8 cellular contexts compared by ENCODE assay signal in genomic region chr2:196592912-196593881, GRCh38. TPM values are rescaled to one million over a fixed set of nuclear protein-coding genes. Genes with fewer than 3 reads are reported as not detected.
DNase-seq lines count a peak whose midpoint lies in the region; ATAC-seq and TF ChIP-seq lines count a peak whose summit lies in the region.

HECW2 (minus strand) TSS chr2:196593554.

- ATAC-seq in HG02884 (IDR thresholded peaks at IDR 0.05; ENCODE audit: unreplicated experiment) = peak; percentile 67

- no peaks in the 10 kb centered on the region for H3K36me3 ChIP-seq in A673 (ENCODE audit: insufficient read depth, low read length, poor library complexity, severe bottlenecking)
- no peaks in the 10 kb centered on the region for H3K36me3 ChIP-seq in left ventricle myocardium inferior

- BruUV-seq in A673 (replicated peaks; lab: Mats Ljungman, UMichigan) = no TSS peak

- no peak within 1 kb of the TSS for H3K27ac ChIP-seq in A673 (ENCODE audit: low read depth, low read length, poor library complexity, severe bottlenecking)
- peak within 1 kb of the TSS; percentile 90 for H3K27ac ChIP-seq in angular gyrus (ENCODE audit: low read depth, low read length)
- H3K27ac ChIP-seq in left ventricle myocardium inferior (replicated peaks) = peak within 1 kb of the TSS; percentile 93

- intact Hi-C loops in A673 (cut with micrococcal nuclease; ENCODE audit: unreplicated experiment) (no loop called here), left ventricle myocardium inferior (cut with micrococcal nuclease) (no loop called here)

- DNase-seq in A673 (ENCODE audit: low spot score) = peak; percentile 66
- peak; percentile 66 for DNase-seq in NCI-H2227 treated with DMSO at 0.1 percent for 48 hours (lab: John Stamatoyannopoulos, UW)
- DNase-seq in left ventricle myocardium inferior = peak; percentile 40
- DNase-seq in pons (ENCODE audit: low spot score) = peak; percentile 59
- no peak for DNase-seq in amniotic stem cell (lab: John Stamatoyannopoulos, UW)

- POLR2A ChIA-PET in A673 (lab: Charles Lee; ENCODE audit: low non-redundant PET) = no interaction called here

- H3K4me1 ChIP-seq in A673 (ENCODE audit: insufficient read depth, low read length, poor library complexity, severe bottlenecking) (no peaks in the 10 kb centered on the region), left ventricle myocardium inferior (peaks cover 27% of the 10 kb centered on the region)

- peaks cover 18% of the 10 kb centered on the region for H3K27me3 ChIP-seq in A673 (replicated peaks; ENCODE audit: insufficient read depth, low read depth, low read length, poor library complexity)
- peaks cover 39% of the 10 kb centered on the region for H3K27me3 ChIP-seq in left ventricle myocardium inferior (ENCODE audit: low read depth)

- H3K9me3 ChIP-seq in A673 (ENCODE audit: low read depth, low read length, poor library complexity, severe bottlenecking) = no peaks in the 10 kb centered on the region
- no peaks in the 10 kb centered on the region for H3K9me3 ChIP-seq in left ventricle myocardium inferior (replicated peaks)

- CTCF ChIA-PET in A673 (lab: Charles Lee) = interaction anchor here (0.6 kb wide), 1 partner anchor 45 kb away, joined by 3 read pairs; no protein-coding TSS in a partner anchor

- TF ChIP-seq CTCF in A673 (conservative IDR thresholded peaks at IDR 0.05; ENCODE audit: low read depth, low read length) (no peak), GM12874 (IDR thresholded peaks at IDR 0.05; ENCODE audit: insufficient read depth, low read depth, low read length) (0 out of 2 replicates have a peak, but pooled peaks have one; percentile 7), left ventricle myocardium inferior (IDR thresholded peaks at IDR 0.05; ENCODE audit: borderline replicate concordance) (peak; percentile 1)

- H3K4me3 ChIP-seq in A673 (ENCODE audit: low read depth, low read length, poor library complexity, severe bottlenecking) (peak within 1 kb of the TSS; percentile 66), left ventricle myocardium inferior (peak within 1 kb of the TSS; percentile 79)

RNA-seq across cellular contexts. Expression of gene HECW2, which starts in this region (rescaled TPM):
- total RNA-seq in A673 (2021) (1.7 and 1.9 TPM in 2 replicates), left ventricle myocardium inferior (16.1 TPM)
